Comparison of ENCODE assay signal across 13 cellular contexts in genomic region chr1:213110349-213111300, GRCh38. TPM values are rescaled to one million over a fixed set of nuclear protein-coding genes. Genes with fewer than 3 reads are reported as not detected.
A peak's percentile ranks its signal among the peaks of the same experiment; 100 is the strongest.
DNase-seq lines count a peak whose midpoint lies in the region; ATAC-seq, FAIRE-seq and TF ChIP-seq lines count a peak whose summit lies in the region.
"Had no signal": no experiment of that assay in that cellular context is flagged by ENCODE, and none has a peak within 500 bp of the region (broad histone marks: within the 10 kb centered on the region; RNA-seq: fewer than 3 reads in every experiment).

No MANE protein-coding gene starts in this region.

- DNase-seq in GM10248 (ENCODE audit: extremely low spot score) = peak; percentile 15
- DNase-seq in activated CD8-positive, alpha-beta T cell treated with anti-CD3 and anti-CD28 coated beads, Interleukin-2, amount 10 ng/mL, durations not matched to agents 7 days and 5 days = peak; percentile 33
- DNase-seq in SK-N-SH = no peak
- no peak for DNase-seq in GDM1 (lab: John Stamatoyannopoulos, UW)
- no peak for DNase-seq in RCC 7860 (ENCODE audit: low spot score)
- DNase-seq in stimulated activated CD4-positive, alpha-beta T cell treated with anti-CD3 and anti-CD28 coated beads, Interleukin-12 subunit alpha, Interleukin-12 subunit beta, amount 100 ng/mL, for 4 hours = no peak
- DNase-seq: activated CD4-positive, alpha-beta memory T cell treated with anti-CD3 and anti-CD28 coated beads for 36 hours; dermis blood vessel endothelial cell; left lung had no signal

- H3K27ac Mint-ChIP-seq in activated CD8-positive, alpha-beta T cell treated with anti-CD3 and anti-CD28 coated beads, Interleukin-2, amount 10 ng/mL, durations not matched to agents 7 days and 5 days = no peak overlapping the region
- H3K27ac Mint-ChIP-seq: activated CD4-positive, alpha-beta memory T cell treated with anti-CD3 and anti-CD28 coated beads for 36 hours; activated naive CD8-positive, alpha-beta T cell had no signal

- H3K4me1 Mint-ChIP-seq in activated CD8-positive, alpha-beta T cell treated with anti-CD3 and anti-CD28 coated beads, Interleukin-2, amount 10 ng/mL, durations not matched to agents 7 days and 5 days (ENCODE audit: low read depth) = peaks cover 17% of the 10 kb centered on the region

- H3K4me2 ChIP-seq in SK-N-SH = no peak overlapping the region
- H3K4me2 ChIP-seq: BLaER1 had no signal

- H3K36me3 Mint-ChIP-seq in activated CD8-positive, alpha-beta T cell treated with anti-CD3 and anti-CD28 coated beads, Interleukin-2, amount 10 ng/mL, durations not matched to agents 7 days and 5 days (ENCODE audit: low read depth) = peaks cover 8% of the 10 kb centered on the region

- H3K4me3 ChIP-seq in SK-N-SH (ENCODE audit: low read depth in 2 of 2, low read length in 1 of 2) = no peak overlapping the region
- H3K4me3 ChIP-seq: BLaER1, left lung had no signal

- no peak for FAIRE-seq in RCC 7860 (lab: Jason Lieb, UNC)

- no peaks in the 10 kb centered on the region for H3K9me2 ChIP-seq in SK-N-SH

- H3K9me3 Mint-ChIP-seq in activated CD8-positive, alpha-beta T cell treated with anti-CD3 and anti-CD28 coated beads, Interleukin-2, amount 10 ng/mL, durations not matched to agents 7 days and 5 days (ENCODE audit: insufficient read depth) = no peaks in the 10 kb centered on the region
- H3K9me3 Mint-ChIP-seq: activated CD4-positive, alpha-beta memory T cell treated with anti-CD3 and anti-CD28 coated beads for 36 hours had no signal

- 88% methylated on average over 4 of the region's 4 CpGs for WGBS in SK-N-SH (ENCODE audit: low lambda C conversion rate)

- H4K20me1 ChIP-seq in SK-N-SH (ENCODE audit: insufficient read depth) = no peaks in the 10 kb centered on the region; the same call in 1 of the 2 replicates
- H4K20me1 ChIP-seq: BLaER1 had no signal

- no peaks in the 10 kb centered on the region for H3K9me3 ChIP-seq in SK-N-SH

- H2AFZ ChIP-seq in SK-N-SH (ENCODE audit: low read depth) = no peak overlapping the region

- H3K27me3 Mint-ChIP-seq in activated CD8-positive, alpha-beta T cell treated with anti-CD3 and anti-CD28 coated beads, Interleukin-2, amount 10 ng/mL, durations not matched to agents 7 days and 5 days (ENCODE audit: low read depth) = peaks cover 2% of the 10 kb centered on the region
- H3K27me3 Mint-ChIP-seq: activated CD4-positive, alpha-beta memory T cell treated with anti-CD3 and anti-CD28 coated beads for 36 hours; activated naive CD8-positive, alpha-beta T cell had no signal

- peak; percentile 81 for ATAC-seq in GM19438 (IDR thresholded peaks at IDR 0.05; ENCODE audit: low read depth, unreplicated experiment)
- ATAC-seq in HG02884 (IDR thresholded peaks at IDR 0.05; ENCODE audit: unreplicated experiment) = peak; percentile 80
- peak; percentile 42 for ATAC-seq in activated CD8-positive, alpha-beta T cell treated with anti-CD3 and anti-CD28 coated beads, Interleukin-2, amount 10 ng/mL, durations not matched to agents 7 days and 5 days
- ATAC-seq: left lung had no signal

- POLR2A ChIA-PET in GM10248 (lab: Yijun Ruan, JAX) = no interaction called here
- POLR2A ChIA-PET in activated CD8-positive, alpha-beta T cell treated with anti-CD3 and anti-CD28 coated beads, Interleukin-2, amount 10 ng/mL, durations not matched to agents 7 days and 5 days (lab: Charles Lee) = no interaction called here
- POLR2A ChIA-PET in SK-N-SH (lab: Yijun Ruan, JAX) = no interaction called here

- CTCF ChIA-PET in GM10248 (lab: Yijun Ruan, JAX) (interaction anchor here (2.1 to 2.9 kb wide), 2 partner anchors 9 to 13 kb away, joined by 10 to 13 read pairs; no protein-coding TSS in a partner anchor), SK-N-SH (lab: Yijun Ruan, JAX) (interaction anchor here (2.4 kb wide), 1 partner anchor 12 kb away, joined by 8 read pairs; no protein-coding TSS in a partner anchor)
- CTCF ChIA-PET in activated CD8-positive, alpha-beta T cell treated with anti-CD3 and anti-CD28 coated beads, Interleukin-2, amount 10 ng/mL, durations not matched to agents 7 days and 5 days (lab: Charles Lee) = interaction anchor here (1.0 kb wide), 1 partner anchor 60 kb away, joined by 3 read pairs; the partner anchor contains the start of gene RPS6KC1

- H3K4me1 ChIP-seq in SK-N-SH (ENCODE audit: control insufficient read depth in 1 of 2, insufficient read depth in 2 of 2, low read depth in 1 of 2, low read length in 1 of 2) = no peaks in the 10 kb centered on the region; a peak in 1 of 4 replicates
- H3K4me1 ChIP-seq: BLaER1, left lung had no signal

- H3K36me3 ChIP-seq in SK-N-SH (replicated peaks in 1 of 2; ENCODE audit: control insufficient read depth in 1 of 2, insufficient read depth in 2 of 2, low read length in 1 of 2) = peaks cover 6 to 16% of the 10 kb centered on the region in 2 experiments
- H3K36me3 ChIP-seq: BLaER1 had no signal

- H3K9ac ChIP-seq in SK-N-SH = no peak overlapping the region
- H3K9ac ChIP-seq: BLaER1 had no signal

- TF ChIP-seq RAD21 in SK-N-SH (IDR thresholded peaks at IDR 0.05; ENCODE audit: low read length) = no peak

- no peak overlapping the region for H3K27ac ChIP-seq in SK-N-SH (ENCODE audit: low read depth in 2 of 2, low read length in 1 of 2)
- H3K27ac ChIP-seq: BLaER1, left lung had no signal

- TF ChIP-seq CTCF in GM10248 (IDR thresholded peaks at IDR 0.05; ENCODE audit: control extremely low read depth, extremely low read depth, low read depth, missing control alignments) (no peak), SK-N-SH (IDR thresholded peaks at IDR 0.05) (no peak)

- H3K79me2 ChIP-seq in SK-N-SH (ENCODE audit: insufficient read depth) = peaks cover 40% of the 10 kb centered on the region; the same call in 1 of the 2 replicates

- TF ChIP-seq EP300 in SK-N-SH (IDR thresholded peaks at IDR 0.05; ENCODE audit: borderline replicate concordance in 1 of 2, low read depth in 1 of 2, low read length in 1 of 2) = no peak

- no peaks in the 10 kb centered on the region for H3K27me3 ChIP-seq in SK-N-SH (ENCODE audit: insufficient read depth)
- H3K27me3 ChIP-seq: BLaER1, left lung had no signal

- H3F3A ChIP-seq in SK-N-SH (replicated peaks; ENCODE audit: insufficient read depth) = no peaks in the 10 kb centered on the region

- H3K4me3 Mint-ChIP-seq in activated CD8-positive, alpha-beta T cell treated with anti-CD3 and anti-CD28 coated beads, Interleukin-2, amount 10 ng/mL, durations not matched to agents 7 days and 5 days = no peak overlapping the region
- H3K4me3 Mint-ChIP-seq: activated CD4-positive, alpha-beta memory T cell treated with anti-CD3 and anti-CD28 coated beads for 36 hours; activated naive CD8-positive, alpha-beta T cell had no signal

TF ChIP-seq in SK-N-SH, 30 proteins besides CTCF, POLR2A, EP300 and RAD21:
- TF ChIP-seq, protein P1, sequence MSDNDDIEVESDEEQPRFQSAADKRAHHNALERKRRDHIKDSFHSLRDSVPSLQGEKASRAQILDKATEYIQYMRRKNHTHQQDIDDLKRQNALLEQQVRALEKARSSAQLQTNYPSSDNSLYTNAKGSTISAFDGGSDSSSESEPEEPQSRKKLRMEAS (IDR thresholded peaks at IDR 0.05; ENCODE audit: low read depth) = no peak
- TF ChIP-seq POLR2AphosphoS5 (IDR thresholded peaks at IDR 0.05; ENCODE audit: low read depth, low read length) = no peak
- no peak for TF ChIP-seq FOXJ3 (CRISPR knock-in tag; IDR thresholded peaks at IDR 0.05)

RNA-seq across cellular contexts. Expression of gene RPS6KC1, which starts 59.6 kb away (rescaled TPM):
- 10 to 100 TPM; 11.8 to 12.5 TPM for total RNA-seq in activated CD8-positive, alpha-beta T cell treated with anti-CD3 and anti-CD28 coated beads, Interleukin-2, amount 10 ng/mL, durations not matched to agents 7 days and 5 days
- 7.8 and 11.4 TPM in 2 replicates for polyA plus RNA-seq in SK-N-SH (2012; rRNA removed)
- polyA plus RNA-seq in SK-N-SH (2012; cell fraction: cytosol; rRNA removed) = 11.3 and 12.2 TPM in 2 replicates
- 9.3 and 17.3 TPM in 2 replicates for polyA plus RNA-seq in SK-N-SH (2012; cell fraction: nucleus; rRNA removed)

Comparison
In these comparisons a context has a peak if more than half of its experiments do, and no peak if none do; other contexts are left out.
1. DNase-seq: peak in GM10248 (single experiment) and activated CD8-positive, alpha-beta T cell treated with anti-CD3 and anti-CD28 coated beads, Interleukin-2, amount 10 ng/mL, durations not matched to agents 7 days and 5 days (single experiment); none in SK-N-SH (single experiment), GDM1 (single experiment), RCC 7860 (single experiment) and stimulated activated CD4-positive, alpha-beta T cell treated with anti-CD3 and anti-CD28 coated beads, Interleukin-12 subunit alpha, Interleukin-12 subunit beta, amount 100 ng/mL, for 4 hours (single experiment).
2. Peak in every context shown above with its lines, with median percentiles within 50 percentile points of each other: ATAC-seq.